Comparison of ENCODE assay signal across 8 cellular contexts in genomic region chr16:28292731-28293588, GRCh38. TPM values are rescaled to one million over a fixed set of nuclear protein-coding genes. Genes with fewer than 3 reads are reported as not detected.
DNase-seq lines count a peak whose midpoint lies in the region; ATAC-seq and TF ChIP-seq lines count a peak whose summit lies in the region.

No MANE protein-coding gene starts in this region.

- peaks cover 14% of the 10 kb centered on the region for H3K27me3 ChIP-seq in RWPE2 (ENCODE audit: insufficient read depth, poor library complexity, severe bottlenecking)
- H3K27me3 ChIP-seq in endodermal cell (ENCODE audit: control insufficient read depth, insufficient read depth, low read length, poor library complexity, severe bottlenecking): no peaks in the 10 kb centered on the region
- H3K27me3 ChIP-seq in neutrophil: peaks cover 78% of the 10 kb centered on the region

- peaks cover 0 to 3% (median 1%) of the 10 kb centered on the region in 7 donors for H3K9me3 Mint-ChIP-seq in CD14-positive monocyte
- H3K9me3 Mint-ChIP-seq in HFFc6: no peaks in the 10 kb centered on the region
- H3K9me3 Mint-ChIP-seq in endodermal cell: no peaks in the 10 kb centered on the region

- H3K4me1 Mint-ChIP-seq in CD14-positive monocyte (peaks cover 23% of the 10 kb centered on the region), HFFc6 (ENCODE audit: low read depth) (peaks cover 5% of the 10 kb centered on the region; the same call in 1 of the 2 replicates), endodermal cell (peaks cover 28% of the 10 kb centered on the region)

- peak overlapping the region; percentile 61 for H3K4me3 ChIP-seq in RWPE2 (ENCODE audit: severe bottlenecking)
- H3K4me3 ChIP-seq in endodermal cell (ENCODE audit: low read length): peak overlapping the region; percentile 94
- H3K4me3 ChIP-seq in neutrophil (ENCODE audit: low read depth in 1 of 2, low read length in 1 of 2): peak overlapping the region; percentile 25 to 28

- H3K27ac Mint-ChIP-seq in CD14-positive monocyte (no peak overlapping the region), HFFc6 (no peak overlapping the region), endodermal cell (peak overlapping the region; percentile 94)

- DNase-seq in CD14-positive monocyte (ENCODE audit: low spot score) (no peak), HFFc6 (no peak), RWPE2 (ENCODE audit: low spot score) (no peak), endodermal cell (peak; percentile 95), T1000 (lab: John Stamatoyannopoulos, UW) (no peak), NCI-H1694 treated with DMSO at 0.1 percent for 48 hours (lab: John Stamatoyannopoulos, UW) (no peak)

- H3K9ac ChIP-seq in endodermal cell (ENCODE audit: extremely low read depth, low read length, poor library complexity, severe bottlenecking): peak overlapping the region; percentile 92

- H3K36me3 Mint-ChIP-seq in CD14-positive monocyte (no peaks in the 10 kb centered on the region), HFFc6 (ENCODE audit: low read depth) (no peaks in the 10 kb centered on the region), endodermal cell (ENCODE audit: low read depth) (peaks cover 19% of the 10 kb centered on the region)

- TF ChIP-seq CTCF in CD14-positive monocyte (IDR thresholded peaks at IDR 0.05) (no peak), HFFc6 (IDR thresholded peaks at IDR 0.05) (no peak), RWPE2 (IDR thresholded peaks at IDR 0.05; ENCODE audit: poor library complexity, severe bottlenecking) (no peak), endodermal cell (conservative IDR thresholded peaks at IDR 0.05) (no peak), neutrophil (IDR thresholded peaks at IDR 0.05) (no peak)

- 0 out of 3 replicates have a peak, but pooled peaks have one; percentile 10 for ATAC-seq in RWPE2 (ENCODE audit: low read depth)
- no peak for ATAC-seq in HG03442 (IDR thresholded peaks at IDR 0.05; ENCODE audit: unreplicated experiment)

- H3K4me3 Mint-ChIP-seq in CD14-positive monocyte (peak overlapping the region; percentile 76 to 90), HFFc6 (peak overlapping the region; percentile 69), endodermal cell (peak overlapping the region; percentile 89)

- no peak overlapping the region for H3K27ac ChIP-seq in RWPE2 (ENCODE audit: poor library complexity, severe bottlenecking)
- H3K27ac ChIP-seq in endodermal cell (ENCODE audit: low read depth, low read length): peak overlapping the region; percentile 93
- no peak overlapping the region for H3K27ac ChIP-seq in neutrophil

- H3K9me3 ChIP-seq in RWPE2 (ENCODE audit: severe bottlenecking) (no peaks in the 10 kb centered on the region), endodermal cell (ENCODE audit: control insufficient read depth, low read length) (no peaks in the 10 kb centered on the region), neutrophil (no peaks in the 10 kb centered on the region)

- H3K4me1 ChIP-seq in RWPE2 (ENCODE audit: insufficient read depth, poor library complexity, severe bottlenecking) (no peaks in the 10 kb centered on the region), endodermal cell (ENCODE audit: control insufficient read depth, insufficient read depth, low read length) (peaks cover 6% of the 10 kb centered on the region), neutrophil (ENCODE audit: control insufficient read depth in 1 of 2, insufficient read depth in 1 of 2, low read depth in 1 of 2, low read length in 1 of 2) (peaks cover 6 to 12% of the 10 kb centered on the region in 2 experiments)

- 0% methylated on average over 14 to 58 of the region's 60 CpGs for WGBS in endodermal cell (ENCODE audit: insufficient coverage in 1 of 2, insufficient read length in 1 of 2), 2 experiments

- H3K27me3 Mint-ChIP-seq in CD14-positive monocyte (ENCODE audit: low read depth in 3 of 3): peaks cover 29 to 44% (median 37%) of the 10 kb centered on the region in 3 donors
- H3K27me3 Mint-ChIP-seq in HFFc6 (ENCODE audit: insufficient read depth): peaks cover 59% of the 10 kb centered on the region
- H3K27me3 Mint-ChIP-seq in endodermal cell (ENCODE audit: insufficient read depth): no peaks in the 10 kb centered on the region

- intact Hi-C loops in CD14-positive monocyte (cut with micrococcal nuclease): no loop called here

- H3K36me3 ChIP-seq in RWPE2 (ENCODE audit: low read depth): no peaks in the 10 kb centered on the region
- peaks cover 6% of the 10 kb centered on the region for H3K36me3 ChIP-seq in endodermal cell (ENCODE audit: control insufficient read depth, insufficient read depth, low read length)
- H3K36me3 ChIP-seq in neutrophil: no peaks in the 10 kb centered on the region

RNA-seq across cellular contexts. Expression of gene SBK1, which starts 0.6 kb away (rescaled TPM):
- polyA plus RNA-seq in CD14-positive monocyte: under 1 TPM in 1 of 2 donors, not detected in 1; 0.04 TPM
- total RNA-seq in HFFc6 (2021; fragmentation: NEBNext Ultra II Directional; extraction: Animal tissue kit (Norgen Biotek cat#: 25700)): not detected
- total RNA-seq in endodermal cell: 10 to 100 TPM; 55.9 to 62.5 TPM
- 63.9 TPM for polyA plus RNA-seq in endodermal cell (2013, experiment 1 of 2)
- polyA plus RNA-seq in endodermal cell (2013, experiment 2 of 2): 60.0 TPM

Comparison
In these comparisons a context has a peak if more than half of its experiments do, and no peak if none do; other contexts are left out.
1. H3K4me3 ChIP-seq: peak in every context shown above with its lines; median percentile 94 in endodermal cell; 61 in RWPE2; 26 in neutrophil.
2. RNA of gene SBK1, which starts 0.6 kb away (total RNA-seq): 55.9 to 62.5 TPM in endodermal cell; not detected in HFFc6; every median in the first group is over 10 times any median in the second.
3. Peak in every context shown above with its lines, with median percentiles within 50 percentile points of each other: H3K4me3 Mint-ChIP-seq.